In the genomic region with DNA sequence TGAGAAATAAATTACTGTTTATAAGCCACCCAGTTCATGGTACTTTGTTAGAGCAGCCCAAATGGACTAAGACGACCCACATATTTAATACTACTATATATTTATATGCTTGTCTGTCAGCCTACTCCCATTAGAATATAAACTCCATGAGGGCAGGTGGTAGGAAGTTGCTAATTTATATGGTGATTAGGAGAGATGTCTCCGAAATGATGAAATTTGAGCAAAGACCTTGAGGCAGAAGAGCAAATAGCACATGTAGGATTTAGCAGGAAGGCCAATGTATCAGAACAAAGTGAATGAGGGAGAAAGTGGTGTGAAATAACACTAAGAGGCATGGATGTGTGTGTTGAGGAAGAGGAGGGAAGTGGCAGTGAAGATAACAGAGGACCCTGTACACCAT, we compare ENCODE assay signal across 2 cellular contexts.
TF ChIP-seq lines count a peak whose summit lies in the region.

No MANE protein-coding gene starts in this region.

TF ChIP-seq in A549, 52 proteins besides CTCF, POLR2A, EP300 and RAD21:
- peak; percentile 89; the same call in 1 of the 2 replicates for TF ChIP-seq POLR2AphosphoS2 (conservative IDR thresholded peaks at IDR 0.05; ENCODE audit: low read length)
- no peak for TF ChIP-seq JUN (IDR thresholded peaks at IDR 0.05)

TF ChIP-seq in K562, 482 proteins besides CTCF, POLR2A, EP300 and RAD21:
- TF ChIP-seq MGA (IDR thresholded peaks at IDR 0.05) = no peak
- no peak for TF ChIP-seq SAFB (IDR thresholded peaks at IDR 0.05; ENCODE audit: borderline replicate concordance, low read depth, low read length)
- TF ChIP-seq ZNF253 (CRISPR knock-in tag; conservative IDR thresholded peaks at IDR 0.05) = no peak
- TF ChIP-seq ZNF384 (IDR thresholded peaks at IDR 0.05; ENCODE audit: low read depth, low read length) = no peak
- TF ChIP-seq TRIM28 (IDR thresholded peaks at IDR 0.05) = peak; percentile 68; the same call in 1 of the 2 replicates
- no peak for TF ChIP-seq PHF20 (IDR thresholded peaks at IDR 0.05; ENCODE audit: partially characterized antibody)
- TF ChIP-seq TAF9B (IDR thresholded peaks at IDR 0.05; ENCODE audit: partially characterized antibody) = no peak
- 0 out of 3 replicates have a peak, but pooled peaks of 1 of the 2 experiments have one; percentile 33 for TF ChIP-seq CBX3 (IDR thresholded peaks at IDR 0.05; ENCODE audit: borderline replicate concordance in 1 of 2, low read length in 2 of 2)
- 0 out of 2 replicates have a peak, but pooled peaks have one; percentile 37 for TF ChIP-seq ADNP (tag; IDR thresholded peaks at IDR 0.05)
- no peak for TF ChIP-seq TARDBP (IDR thresholded peaks at IDR 0.05)
- no peak for TF ChIP-seq CREBBP (IDR thresholded peaks at IDR 0.05; ENCODE audit: low read depth, low read length)
- TF ChIP-seq ZNF232 (CRISPR knock-in tag; IDR thresholded peaks at IDR 0.05) = no peak
- TF ChIP-seq POLR2B (IDR thresholded peaks at IDR 0.05; ENCODE audit: low read depth, partially characterized antibody) = no peak
- no peak for TF ChIP-seq DLX4 (CRISPR knock-in tag; IDR thresholded peaks at IDR 0.05)
- no peak for TF ChIP-seq ZNF696 (CRISPR knock-in tag; conservative IDR thresholded peaks at IDR 0.05)
- TF ChIP-seq NCOR1 (IDR thresholded peaks at IDR 0.05) = no peak
- TF ChIP-seq DDX20 (tag; IDR thresholded peaks at IDR 0.05; ENCODE audit: low read depth) = no peak
- TF ChIP-seq ZNF165 (CRISPR knock-in tag; IDR thresholded peaks at IDR 0.05; ENCODE audit: borderline replicate concordance) = no peak
- TF ChIP-seq SAP30 (IDR thresholded peaks at IDR 0.05; ENCODE audit: borderline replicate concordance, insufficient read depth, low read depth, low read length, poor library complexity, severe bottlenecking) = no peak
- TF ChIP-seq PKNOX1 (IDR thresholded peaks at IDR 0.05) = no peak
- TF ChIP-seq TRIM24 (IDR thresholded peaks at IDR 0.05) = peak; percentile 26 to 48; a peak in 1 of 4 replicates
- peak; percentile 85 for TF ChIP-seq ZNF316 (IDR thresholded peaks at IDR 0.05)
- TF ChIP-seq ZBTB17 (CRISPR knock-in tag; IDR thresholded peaks at IDR 0.05) = no peak
TF ChIP-seq in K562: peak in this region for 5.
